18 cellular contexts compared by ENCODE assay signal in genomic region chr3:185409957-185410356, GRCh38. TPM values are rescaled to one million over a fixed set of nuclear protein-coding genes. Genes with fewer than 3 reads are reported as not detected.
DNase-seq lines count a peak whose midpoint lies in the region; ATAC-seq, FAIRE-seq and TF ChIP-seq lines count a peak whose summit lies in the region.
"Had no signal": no experiment of that assay in that cellular context is flagged by ENCODE, and none has a peak within 500 bp of the region (broad histone marks: within the 10 kb centered on the region; RNA-seq: fewer than 3 reads in every experiment).

No MANE protein-coding gene starts in this region.

- TF ChIP-seq CTCF in D721Med (IDR thresholded peaks at IDR 0.05; ENCODE audit: insufficient read depth, missing control alignments) (no peak), GM23338 (conservative IDR thresholded peaks at IDR 0.05; ENCODE audit: low read depth in 2 of 2) (no peak), foreskin keratinocyte (conservative IDR thresholded peaks at IDR 0.05) (no peak), chondrocyte (IDR thresholded peaks at IDR 0.05) (no peak)

- no peaks in the 10 kb centered on the region for H3K36me3 ChIP-seq in GM23338 (ENCODE audit: insufficient read depth)

- no peaks in the 10 kb centered on the region for H4K20me1 ChIP-seq in GM23338 (replicated peaks; ENCODE audit: insufficient read depth)

- no peak overlapping the region for H3K4me3 ChIP-seq in GM23338

- H3K9me3 Mint-ChIP-seq in GM23338 (no peaks in the 10 kb centered on the region), chondrocyte (ENCODE audit: low read depth) (peaks cover 4% of the 10 kb centered on the region)
- H3K9me3 Mint-ChIP-seq in activated naive CD4-positive, alpha-beta T cell treated with anti-CD3 and anti-CD28 coated beads, Interleukin-2, amount 10 ng/mL, durations not matched to agents 7 days and 5 days = no peaks in the 10 kb centered on the region
- H3K9me3 Mint-ChIP-seq: CD4-positive, alpha-beta T cell had no signal

- no peaks in the 10 kb centered on the region for H3K79me2 ChIP-seq in GM23338 (replicated peaks; ENCODE audit: insufficient read depth)

- H3K4me1 ChIP-seq in GM23338 (ENCODE audit: insufficient read depth) (no peaks in the 10 kb centered on the region), foreskin keratinocyte (peaks cover 10% of the 10 kb centered on the region)

- CTCF ChIA-PET in activated naive CD4-positive, alpha-beta T cell treated with anti-CD3 and anti-CD28 coated beads, Interleukin-2, amount 10 ng/mL, durations not matched to agents 7 days and 5 days (lab: Charles Lee) = no interaction called here

- no peak overlapping the region for H3K4me2 ChIP-seq in GM23338

- H3F3A ChIP-seq in GM23338 (replicated peaks; ENCODE audit: low read depth) = no peaks in the 10 kb centered on the region

- H3K36me3 Mint-ChIP-seq in GM23338 (ENCODE audit: low read depth) (no peaks in the 10 kb centered on the region), chondrocyte (ENCODE audit: low read depth) (no peaks in the 10 kb centered on the region)
- no peaks in the 10 kb centered on the region for H3K36me3 Mint-ChIP-seq in activated naive CD4-positive, alpha-beta T cell treated with anti-CD3 and anti-CD28 coated beads, Interleukin-2, amount 10 ng/mL, durations not matched to agents 7 days and 5 days

- ATAC-seq in GM23338 (peak; percentile 85), foreskin keratinocyte (no peak)
- ATAC-seq: HCT116, Panc1 had no signal

- H3K27ac Mint-ChIP-seq in GM23338 (no peak overlapping the region), chondrocyte (ENCODE audit: unreplicated experiment) (no peak overlapping the region)
- H3K27ac Mint-ChIP-seq in activated naive CD4-positive, alpha-beta T cell treated with anti-CD3 and anti-CD28 coated beads, Interleukin-2, amount 10 ng/mL, durations not matched to agents 7 days and 5 days = no peak overlapping the region
- H3K27ac Mint-ChIP-seq: CD4-positive, alpha-beta T cell had no signal

- H3K9me2 ChIP-seq in GM23338 (ENCODE audit: insufficient read depth) = no peaks in the 10 kb centered on the region

- H3K27me3 Mint-ChIP-seq in GM23338 (ENCODE audit: insufficient read depth, low read depth, poor library complexity) (peaks cover 2% of the 10 kb centered on the region), chondrocyte (ENCODE audit: low read depth) (no peaks in the 10 kb centered on the region)
- peaks cover 4% of the 10 kb centered on the region for H3K27me3 Mint-ChIP-seq in activated naive CD4-positive, alpha-beta T cell treated with anti-CD3 and anti-CD28 coated beads, Interleukin-2, amount 10 ng/mL, durations not matched to agents 7 days and 5 days
- H3K27me3 Mint-ChIP-seq: CD4-positive, alpha-beta T cell had no signal

- H3K4me3 Mint-ChIP-seq in GM23338 (no peak overlapping the region), chondrocyte (ENCODE audit: unreplicated experiment) (no peak overlapping the region)
- no peak overlapping the region for H3K4me3 Mint-ChIP-seq in activated naive CD4-positive, alpha-beta T cell treated with anti-CD3 and anti-CD28 coated beads, Interleukin-2, amount 10 ng/mL, durations not matched to agents 7 days and 5 days
- H3K4me3 Mint-ChIP-seq: CD4-positive, alpha-beta T cell had no signal

- H3K27ac ChIP-seq in GM23338 (ENCODE audit: low read depth) (no peak overlapping the region), foreskin keratinocyte (peak overlapping the region; percentile 47), caudate nucleus (ENCODE audit: low read depth, low read length) (no peak overlapping the region)

- DNase-seq in D721Med (ENCODE audit: insufficient read length, low spot score) (no peak), GM23338 (ENCODE audit: low spot score) (peak; percentile 26), NCI-H524 treated with DMSO at 0.1 percent for 48 hours (lab: John Stamatoyannopoulos, UW) (peak; percentile 33), foreskin keratinocyte (no peak), AML-193 (lab: John Stamatoyannopoulos, UW) (no peak), chondrocyte (ENCODE audit: low spot score) (no peak), caudate nucleus (lab: John Stamatoyannopoulos, UW) (no peak)
- no peak for DNase-seq in activated naive CD4-positive, alpha-beta T cell treated with anti-CD3 and anti-CD28 coated beads, Interleukin-2, amount 10 ng/mL, durations not matched to agents 7 days and 5 days
- DNase-seq: Calu3; CD4-positive, alpha-beta T cell; DMS79; KBM-7; NCI-H1417; NCI-H187 treated with DMSO at 0.1 percent for 48 hours; NCI-H2227 treated with DMSO at 0.1 percent for 48 hours; NCI-H510A treated with DMSO at 0.1 percent for 48 hours had no signal

- H2AFZ ChIP-seq in GM23338 = no peak overlapping the region

- H3K27me3 ChIP-seq in GM23338 (ENCODE audit: insufficient read depth) = no peaks in the 10 kb centered on the region
- no peaks in the 10 kb centered on the region for H3K27me3 ChIP-seq in foreskin keratinocyte

- peaks cover 2% of the 10 kb centered on the region; the same call in 2 of the 3 replicates for H3K4me1 Mint-ChIP-seq in GM23338
- no peaks in the 10 kb centered on the region for H3K4me1 Mint-ChIP-seq in chondrocyte (ENCODE audit: low read depth)
- H3K4me1 Mint-ChIP-seq in activated naive CD4-positive, alpha-beta T cell treated with anti-CD3 and anti-CD28 coated beads, Interleukin-2, amount 10 ng/mL, durations not matched to agents 7 days and 5 days = no peaks in the 10 kb centered on the region

- peak; percentile 94 for FAIRE-seq in D721Med (lab: Jason Lieb, UNC)

TF ChIP-seq in GM23338, 12 proteins besides CTCF, POLR2A, EP300 and RAD21 (continues in another document):
- no peak for TF ChIP-seq ZNF462 (CRISPR knock-in tag; IDR thresholded peaks at IDR 0.05)

RNA-seq across cellular contexts. Expression of gene MAP3K13, which starts 47.0 kb away (rescaled TPM):
- 10.7 and 18.9 TPM in 2 replicates for total RNA-seq in GM23338 (2014; rRNA removed; shearing (Covaris generic))
- polyA plus RNA-seq in GM23338 (2016; fragmentation: Nextera tagmentation; extraction: Ambion mirVana) = 128 and 129 TPM in 2 replicates
- 14.5 and 15.0 TPM in 2 replicates for total RNA-seq in foreskin keratinocyte
- polyA plus RNA-seq in foreskin keratinocyte = 12.3 and 16.3 TPM in 2 replicates
- 18.2 to 30.5 TPM (median 23.2 TPM) in 3 replicates for total RNA-seq in chondrocyte

Comparison
In these comparisons a context has a peak if more than half of its experiments do, and no peak if none do; other contexts are left out.
1. DNase-seq: peak in GM23338 (single experiment) and NCI-H524 treated with DMSO at 0.1 percent for 48 hours (single experiment); none in D721Med (single experiment), foreskin keratinocyte (0 of 2), AML-193 (0 of 2), chondrocyte (single experiment), activated naive CD4-positive, alpha-beta T cell treated with anti-CD3 and anti-CD28 coated beads, Interleukin-2, amount 10 ng/mL, durations not matched to agents 7 days and 5 days (single experiment) and caudate nucleus (0 of 61).